ENCODE assay signal across 1 cellular context in the genomic region with DNA sequence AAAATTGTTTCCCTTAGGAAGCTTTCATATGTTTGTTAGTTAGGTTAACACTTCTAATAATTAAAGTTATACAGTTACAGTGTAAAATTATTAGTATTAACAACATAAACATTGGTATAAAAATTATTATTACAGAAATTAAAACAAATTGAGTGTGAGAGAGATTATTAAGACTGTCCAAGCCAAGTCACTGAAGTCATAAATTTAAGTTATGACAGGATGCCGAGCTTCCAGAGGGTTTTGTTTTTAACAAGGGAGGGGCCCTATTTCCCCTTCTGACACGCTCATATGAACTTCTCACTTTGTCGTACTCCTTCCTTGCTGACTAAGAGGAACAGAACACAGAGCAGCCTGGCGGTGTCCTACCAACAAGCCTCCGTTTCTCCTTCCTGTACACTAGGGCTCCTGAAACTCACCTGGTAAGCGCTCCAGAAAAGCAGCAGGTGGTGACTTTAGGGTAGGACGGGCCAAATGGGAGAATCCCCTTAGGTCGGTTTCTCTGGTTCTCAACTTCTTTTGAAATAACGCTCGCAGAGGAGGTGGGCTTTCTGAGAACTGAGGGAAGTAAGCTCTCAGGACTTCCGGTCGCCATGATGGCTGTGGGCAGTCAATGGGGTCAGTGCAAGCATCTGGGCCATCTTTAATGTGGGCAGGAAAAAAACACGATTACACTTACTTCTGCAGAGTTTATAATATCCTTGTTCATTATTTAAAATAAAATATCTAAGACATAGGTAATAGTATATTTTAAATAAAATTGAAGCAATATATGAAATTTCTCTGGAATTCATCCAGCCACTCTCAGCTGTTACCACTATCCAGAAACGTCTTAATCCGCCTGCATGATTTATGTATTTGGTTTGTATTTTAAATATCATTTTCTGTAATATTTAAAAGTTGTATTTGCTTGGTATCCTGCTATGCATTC.
A peak's percentile ranks its signal among the peaks of the same experiment; 100 is the strongest.
TF ChIP-seq lines count a peak whose summit lies in the region.

CARD8 (minus strand) TSS at position 537 of the 928 bp plus-strand sequence. CDS start 14,892 bp downstream, outside the sequence.

TF ChIP-seq in K562, 482 proteins besides CTCF, POLR2A, EP300 and RAD21 (continued from another document and continues in another):
- TF ChIP-seq, protein P1, sequence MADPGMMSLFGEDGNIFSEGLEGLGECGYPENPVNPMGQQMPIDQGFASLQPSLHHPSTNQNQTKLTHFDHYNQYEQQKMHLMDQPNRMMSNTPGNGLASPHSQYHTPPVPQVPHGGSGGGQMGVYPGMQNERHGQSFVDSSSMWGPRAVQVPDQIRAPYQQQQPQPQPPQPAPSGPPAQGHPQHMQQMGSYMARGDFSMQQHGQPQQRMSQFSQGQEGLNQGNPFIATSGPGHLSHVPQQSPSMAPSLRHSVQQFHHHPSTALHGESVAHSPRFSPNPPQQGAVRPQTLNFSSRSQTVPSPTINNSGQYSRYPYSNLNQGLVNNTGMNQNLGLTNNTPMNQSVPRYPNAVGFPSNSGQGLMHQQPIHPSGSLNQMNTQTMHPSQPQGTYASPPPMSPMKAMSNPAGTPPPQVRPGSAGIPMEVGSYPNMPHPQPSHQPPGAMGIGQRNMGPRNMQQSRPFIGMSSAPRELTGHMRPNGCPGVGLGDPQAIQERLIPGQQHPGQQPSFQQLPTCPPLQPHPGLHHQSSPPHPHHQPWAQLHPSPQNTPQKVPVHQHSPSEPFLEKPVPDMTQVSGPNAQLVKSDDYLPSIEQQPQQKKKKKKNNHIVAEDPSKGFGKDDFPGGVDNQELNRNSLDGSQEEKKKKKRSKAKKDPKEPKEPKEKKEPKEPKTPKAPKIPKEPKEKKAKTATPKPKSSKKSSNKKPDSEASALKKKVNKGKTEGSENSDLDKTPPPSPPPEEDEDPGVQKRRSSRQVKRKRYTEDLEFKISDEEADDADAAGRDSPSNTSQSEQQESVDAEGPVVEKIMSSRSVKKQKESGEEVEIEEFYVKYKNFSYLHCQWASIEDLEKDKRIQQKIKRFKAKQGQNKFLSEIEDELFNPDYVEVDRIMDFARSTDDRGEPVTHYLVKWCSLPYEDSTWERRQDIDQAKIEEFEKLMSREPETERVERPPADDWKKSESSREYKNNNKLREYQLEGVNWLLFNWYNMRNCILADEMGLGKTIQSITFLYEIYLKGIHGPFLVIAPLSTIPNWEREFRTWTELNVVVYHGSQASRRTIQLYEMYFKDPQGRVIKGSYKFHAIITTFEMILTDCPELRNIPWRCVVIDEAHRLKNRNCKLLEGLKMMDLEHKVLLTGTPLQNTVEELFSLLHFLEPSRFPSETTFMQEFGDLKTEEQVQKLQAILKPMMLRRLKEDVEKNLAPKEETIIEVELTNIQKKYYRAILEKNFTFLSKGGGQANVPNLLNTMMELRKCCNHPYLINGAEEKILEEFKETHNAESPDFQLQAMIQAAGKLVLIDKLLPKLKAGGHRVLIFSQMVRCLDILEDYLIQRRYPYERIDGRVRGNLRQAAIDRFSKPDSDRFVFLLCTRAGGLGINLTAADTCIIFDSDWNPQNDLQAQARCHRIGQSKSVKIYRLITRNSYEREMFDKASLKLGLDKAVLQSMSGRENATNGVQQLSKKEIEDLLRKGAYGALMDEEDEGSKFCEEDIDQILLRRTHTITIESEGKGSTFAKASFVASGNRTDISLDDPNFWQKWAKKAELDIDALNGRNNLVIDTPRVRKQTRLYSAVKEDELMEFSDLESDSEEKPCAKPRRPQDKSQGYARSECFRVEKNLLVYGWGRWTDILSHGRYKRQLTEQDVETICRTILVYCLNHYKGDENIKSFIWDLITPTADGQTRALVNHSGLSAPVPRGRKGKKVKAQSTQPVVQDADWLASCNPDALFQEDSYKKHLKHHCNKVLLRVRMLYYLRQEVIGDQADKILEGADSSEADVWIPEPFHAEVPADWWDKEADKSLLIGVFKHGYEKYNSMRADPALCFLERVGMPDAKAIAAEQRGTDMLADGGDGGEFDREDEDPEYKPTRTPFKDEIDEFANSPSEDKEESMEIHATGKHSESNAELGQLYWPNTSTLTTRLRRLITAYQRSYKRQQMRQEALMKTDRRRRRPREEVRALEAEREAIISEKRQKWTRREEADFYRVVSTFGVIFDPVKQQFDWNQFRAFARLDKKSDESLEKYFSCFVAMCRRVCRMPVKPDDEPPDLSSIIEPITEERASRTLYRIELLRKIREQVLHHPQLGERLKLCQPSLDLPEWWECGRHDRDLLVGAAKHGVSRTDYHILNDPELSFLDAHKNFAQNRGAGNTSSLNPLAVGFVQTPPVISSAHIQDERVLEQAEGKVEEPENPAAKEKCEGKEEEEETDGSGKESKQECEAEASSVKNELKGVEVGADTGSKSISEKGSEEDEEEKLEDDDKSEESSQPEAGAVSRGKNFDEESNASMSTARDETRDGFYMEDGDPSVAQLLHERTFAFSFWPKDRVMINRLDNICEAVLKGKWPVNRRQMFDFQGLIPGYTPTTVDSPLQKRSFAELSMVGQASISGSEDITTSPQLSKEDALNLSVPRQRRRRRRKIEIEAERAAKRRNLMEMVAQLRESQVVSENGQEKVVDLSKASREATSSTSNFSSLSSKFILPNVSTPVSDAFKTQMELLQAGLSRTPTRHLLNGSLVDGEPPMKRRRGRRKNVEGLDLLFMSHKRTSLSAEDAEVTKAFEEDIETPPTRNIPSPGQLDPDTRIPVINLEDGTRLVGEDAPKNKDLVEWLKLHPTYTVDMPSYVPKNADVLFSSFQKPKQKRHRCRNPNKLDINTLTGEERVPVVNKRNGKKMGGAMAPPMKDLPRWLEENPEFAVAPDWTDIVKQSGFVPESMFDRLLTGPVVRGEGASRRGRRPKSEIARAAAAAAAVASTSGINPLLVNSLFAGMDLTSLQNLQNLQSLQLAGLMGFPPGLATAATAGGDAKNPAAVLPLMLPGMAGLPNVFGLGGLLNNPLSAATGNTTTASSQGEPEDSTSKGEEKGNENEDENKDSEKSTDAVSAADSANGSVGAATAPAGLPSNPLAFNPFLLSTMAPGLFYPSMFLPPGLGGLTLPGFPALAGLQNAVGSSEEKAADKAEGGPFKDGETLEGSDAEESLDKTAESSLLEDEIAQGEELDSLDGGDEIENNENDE (IDR thresholded peaks at IDR 0.05; ENCODE audit: low read depth, low read length) = no peak
- TF ChIP-seq KLF13 (tag; IDR thresholded peaks at IDR 0.05; ENCODE audit: borderline replicate concordance, low read depth) (no peak), ZNF12 (CRISPR knock-in tag; IDR thresholded peaks at IDR 0.05) (no peak), RCOR1 (IDR thresholded peaks at IDR 0.05; ENCODE audit: borderline replicate concordance in 1 of 2, low read depth in 2 of 2, low read length in 2 of 2) (peak in 1 of 2 experiments; percentile 40; a peak in 2 of 4 replicates), HDAC1 (IDR thresholded peaks at IDR 0.05) (peak in 1 of 2 experiments; percentile 61; a peak in 2 of 4 replicates), MITF (IDR thresholded peaks at IDR 0.05) (no peak), ZNF668 (CRISPR knock-in tag; IDR thresholded peaks at IDR 0.05) (no peak), ZBTB49 (CRISPR knock-in tag; IDR thresholded peaks at IDR 0.05; ENCODE audit: borderline replicate concordance) (no peak), CTBP1 (IDR thresholded peaks at IDR 0.05; ENCODE audit: borderline replicate concordance) (peak; percentile 73), ZBTB40 (IDR thresholded peaks at IDR 0.05) (peak; percentile 99), ZBTB40 (CRISPR knock-in tag; IDR thresholded peaks at IDR 0.05) (no peak), MTA3 (IDR thresholded peaks at IDR 0.05; ENCODE audit: borderline replicate concordance) (peak; percentile 88; the same call in 1 of the 2 replicates), ARNT (IDR thresholded peaks at IDR 0.05) (peak; percentile 80 to 85; a peak in 3 of 4 replicates), NR1H2 (CRISPR knock-in tag; IDR thresholded peaks at IDR 0.05) (no peak), YY1 (IDR thresholded peaks at IDR 0.05; ENCODE audit: borderline replicate concordance in 1 of 3, control insufficient read depth in 1 of 3, extremely low read depth in 1 of 3, insufficient read depth in 3 of 3, insufficient read length in 1 of 3, insufficient replicate concordance in 2 of 3, low read depth in 1 of 3, low read length in 2 of 3) (peak; percentile 98 to 100 (median 100)), NFRKB (IDR thresholded peaks at IDR 0.05; ENCODE audit: low read depth) (peak; percentile 98)
- TF ChIP-seq, protein P2, sequence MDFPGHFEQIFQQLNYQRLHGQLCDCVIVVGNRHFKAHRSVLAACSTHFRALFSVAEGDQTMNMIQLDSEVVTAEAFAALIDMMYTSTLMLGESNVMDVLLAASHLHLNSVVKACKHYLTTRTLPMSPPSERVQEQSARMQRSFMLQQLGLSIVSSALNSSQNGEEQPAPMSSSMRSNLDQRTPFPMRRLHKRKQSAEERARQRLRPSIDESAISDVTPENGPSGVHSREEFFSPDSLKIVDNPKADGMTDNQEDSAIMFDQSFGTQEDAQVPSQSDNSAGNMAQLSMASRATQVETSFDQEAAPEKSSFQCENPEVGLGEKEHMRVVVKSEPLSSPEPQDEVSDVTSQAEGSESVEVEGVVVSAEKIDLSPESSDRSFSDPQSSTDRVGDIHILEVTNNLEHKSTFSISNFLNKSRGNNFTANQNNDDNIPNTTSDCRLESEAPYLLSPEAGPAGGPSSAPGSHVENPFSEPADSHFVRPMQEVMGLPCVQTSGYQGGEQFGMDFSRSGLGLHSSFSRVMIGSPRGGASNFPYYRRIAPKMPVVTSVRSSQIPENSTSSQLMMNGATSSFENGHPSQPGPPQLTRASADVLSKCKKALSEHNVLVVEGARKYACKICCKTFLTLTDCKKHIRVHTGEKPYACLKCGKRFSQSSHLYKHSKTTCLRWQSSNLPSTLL (IDR thresholded peaks at IDR 0.05) = no peak
